ENCODE assay signal across 24 cellular contexts in genomic region chr4:164890691-164891090, GRCh38. TPM values are rescaled to one million over a fixed set of nuclear protein-coding genes. Genes with fewer than 3 reads are reported as not detected.
"Had no signal": no experiment of that assay in that cellular context is flagged by ENCODE, and none has a peak within 500 bp of the region (broad histone marks: within the 10 kb centered on the region; RNA-seq: fewer than 3 reads in every experiment).

No MANE protein-coding gene starts in this region.

- H3K4me3 ChIP-seq: esophagus muscularis mucosa, hepatocyte, right atrium auricular region, sigmoid colon, skin epidermis, stomach had no signal

- H3K9me3 ChIP-seq: esophagus muscularis mucosa, neutrophil, right atrium auricular region, sigmoid colon, stomach had no signal

- H3K36me3 ChIP-seq: esophagus muscularis mucosa, neutrophil, right atrium auricular region, sigmoid colon, stomach had no signal

- H3K79me2 ChIP-seq: hepatocyte had no signal

- DNase-seq: effector memory CD8-positive, alpha-beta T cell; foreskin keratinocyte; left colon; naive thymus-derived CD8-positive, alpha-beta T cell; posterior cingulate gyrus; sigmoid colon; stimulated activated CD4-positive, alpha-beta T cell treated with anti-CD3 and anti-CD28 coated beads, Interleukin-2, amount 100 ng/mL, for 24 hours; stimulated activated CD4-positive, alpha-beta T cell treated with anti-CD3 and anti-CD28 coated beads, Interleukin-4, amount 100 ng/mL, for 4 hours; stimulated activated naive B cell treated with anti-CD40 and anti-IgM and Interleukin-4, amounts not matched to agents 10 μg/mL and 1 μg/mL and 100 μg/mL, for 72 hours; stomach; substantia nigra had no signal

- H3K4me1 ChIP-seq: foreskin keratinocyte, right atrium auricular region had no signal

- H3K27me3 ChIP-seq: esophagus muscularis mucosa, foreskin keratinocyte, right atrium auricular region, sigmoid colon, stomach had no signal

- H3K4me2 ChIP-seq: hepatocyte had no signal

- H2AFZ ChIP-seq: hepatocyte had no signal

- FAIRE-seq: urothelium cell line had no signal

- ATAC-seq: effector memory CD8-positive, alpha-beta T cell; foreskin keratinocyte; left colon; naive thymus-derived CD8-positive, alpha-beta T cell; stimulated activated naive B cell treated with anti-CD40 and anti-IgM and Interleukin-4, amounts not matched to agents 10 μg/mL and 1 μg/mL and 100 μg/mL, for 72 hours had no signal

- H3K27ac ChIP-seq: epithelial cell of prostate, esophagus muscularis mucosa, foreskin keratinocyte, hepatocyte, neutrophil, right atrium auricular region, sigmoid colon, skin epidermis, stomach had no signal

RNA-seq across cellular contexts. Expression of gene APELA, which starts 13.7 kb away (rescaled TPM):
- total RNA-seq: esophagus muscularis mucosa; foreskin keratinocyte; kidney epithelial cell; left colon; lung microvascular endothelial cell; mesenteric fat pad; mononuclear cell; naive thymus-derived CD8-positive, alpha-beta T cell; osteoblast; pulmonary artery endothelial cell; right atrium auricular region had no signal
